ENCODE assay signal across 8 cellular contexts in the genomic region with DNA sequence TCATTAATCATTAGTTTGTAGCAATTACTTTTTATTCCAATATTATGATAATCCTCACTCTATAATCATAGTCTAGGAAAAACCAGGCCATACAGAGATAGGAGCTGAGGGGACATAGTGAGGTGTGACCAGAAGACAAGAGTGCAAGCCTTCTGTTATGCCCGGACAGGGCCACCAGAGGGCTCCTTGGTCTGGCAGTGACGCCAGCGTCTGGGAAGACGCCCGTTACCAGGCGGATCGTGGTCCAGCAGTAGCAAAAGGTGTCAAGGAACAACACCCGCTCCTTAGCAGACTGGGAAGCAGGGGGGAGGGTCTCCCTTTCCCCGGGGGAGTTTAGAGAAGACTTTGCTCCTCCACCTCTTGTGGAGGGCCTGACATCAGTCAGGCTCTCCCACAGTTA. TPM values are rescaled to one million over a fixed set of nuclear protein-coding genes. Genes with fewer than 3 reads are reported as not detected.
DNase-seq lines count a peak whose midpoint lies in the region; ATAC-seq, FAIRE-seq and TF ChIP-seq lines count a peak whose summit lies in the region.
"Not testable (repeated sequence)": the region's sequence is repeated elsewhere in the genome, so short reads cannot be mapped to it uniquely, and the experiment has no call there.

No MANE protein-coding gene starts in this region.

- POLR2A ChIA-PET in BJ (lab: Charles Lee); MCF 10A (lab: Yijun Ruan, JAX); HepG2 (lab: Yijun Ruan, JAX): not testable (repeated sequence)

- H3K4me3 Mint-ChIP-seq in MCF 10A (ENCODE audit: unreplicated experiment); endothelial cell (ENCODE audit: unreplicated experiment); type B pancreatic cell: not testable (repeated sequence)

- not testable (repeated sequence) for H3K4me3 ChIP-seq in BJ (ENCODE audit: low read depth, low read length); NB4 (ENCODE audit: low read depth, low read length); HepG2 (replicated peaks in 1 of 3; ENCODE audit: insufficient read depth in 1 of 3, low read depth in 2 of 3, low read length in 3 of 3)

- in situ Hi-C loops in HepG2 (cut with HindIII; ENCODE audit: extremely low pct_ligation_motif_present, low pct_unique_long_range_greater_than_20kb): not testable (repeated sequence)

- not testable (repeated sequence) for FAIRE-seq in HepG2 (lab: Jason Lieb, UNC)

- not testable (repeated sequence) for TF ChIP-seq EP300 in HepG2 (IDR thresholded peaks at IDR 0.05; ENCODE audit: low read depth in 2 of 2, low read length in 2 of 2); HepG2 (CRISPR knock-in tag; IDR thresholded peaks at IDR 0.05; ENCODE audit: borderline replicate concordance)

- H3K79me2 ChIP-seq in HepG2 (ENCODE audit: insufficient read depth, low read length): not testable (repeated sequence)

- 0 out of 2 replicates have a peak, but pooled peaks have one; percentile 2 for TF ChIP-seq CTCF in BJ (IDR thresholded peaks at IDR 0.05; ENCODE audit: insufficient read depth, low read depth, low read length)
- peak; percentile 4 for TF ChIP-seq CTCF in GM12873 (IDR thresholded peaks at IDR 0.05; ENCODE audit: insufficient read depth, low read depth, low read length, missing control alignments)
- peak; percentile 4 for TF ChIP-seq CTCF in NB4 (IDR thresholded peaks at IDR 0.05; ENCODE audit: low read depth, low read length)
- TF ChIP-seq CTCF in VCaP (conservative IDR thresholded peaks at IDR 0.05): peak; percentile 26; the same call in 1 of the 2 replicates
- peak; percentile 14 for TF ChIP-seq CTCF in MCF 10A (IDR thresholded peaks at IDR 0.05; ENCODE audit: unreplicated experiment)
- peak; percentile 38 for TF ChIP-seq CTCF in endothelial cell (IDR thresholded peaks at IDR 0.05; ENCODE audit: unreplicated experiment)
- peak; percentile 50 for TF ChIP-seq CTCF in HepG2 (CRISPR knock-in tag; IDR thresholded peaks at IDR 0.05)
- TF ChIP-seq CTCF in type B pancreatic cell (conservative IDR thresholded peaks at IDR 0.05): peak; percentile 42

- H3K36me3 Mint-ChIP-seq in MCF 10A (ENCODE audit: insufficient read depth, unreplicated experiment): not testable (repeated sequence)
- H3K36me3 Mint-ChIP-seq in endothelial cell (ENCODE audit: low read depth, unreplicated experiment) (peaks cover 22% of the 10 kb centered on the region), type B pancreatic cell (peaks cover 44% of the 10 kb centered on the region)

- H3K4me2 ChIP-seq in HepG2 (ENCODE audit: low read depth, low read length): not testable (repeated sequence)

- DNase-seq in BJ (ENCODE audit: low read depth); NB4 (ENCODE audit: low read depth); MCF 10A (ENCODE audit: unreplicated experiment); HepG2 (ENCODE audit: low spot score); type B pancreatic cell (ENCODE audit: extremely low spot score, unreplicated experiment): not testable (repeated sequence)
- DNase-seq in endothelial cell (ENCODE audit: low spot score): peak; percentile 28

- H3K9me3 Mint-ChIP-seq in MCF 10A (ENCODE audit: unreplicated experiment): peaks cover 23% of the 10 kb centered on the region
- H3K9me3 Mint-ChIP-seq in endothelial cell (ENCODE audit: unreplicated experiment): not testable (repeated sequence)
- peaks cover 17% of the 10 kb centered on the region for H3K9me3 Mint-ChIP-seq in type B pancreatic cell

- H3K9me3 ChIP-seq in HepG2 (ENCODE audit: low read length): not testable (repeated sequence)

- TF ChIP-seq RAD21 in HepG2 (CRISPR knock-in tag; IDR thresholded peaks at IDR 0.05): not testable (repeated sequence)

- not testable (repeated sequence) for H3K27ac ChIP-seq in VCaP; HepG2 (ENCODE audit: extremely low read length, insufficient read depth, low read length)

- TF ChIP-seq POLR2A in NB4 (IDR thresholded peaks at IDR 0.05; ENCODE audit: extremely low read depth, insufficient read length); HepG2 (IDR thresholded peaks at IDR 0.05; ENCODE audit: insufficient read depth in 1 of 2, low read depth in 2 of 2, low read length in 2 of 2): not testable (repeated sequence)

- H3K36me3 ChIP-seq in BJ (ENCODE audit: control insufficient read depth, insufficient read depth, low read length); HepG2 (replicated peaks in 1 of 2; ENCODE audit: control insufficient read depth in 1 of 2, insufficient read depth in 2 of 2, low read length in 2 of 2): not testable (repeated sequence)

- peaks cover 10% of the 10 kb centered on the region for H3K4me1 Mint-ChIP-seq in MCF 10A (ENCODE audit: insufficient read depth, unreplicated experiment)
- not testable (repeated sequence) for H3K4me1 Mint-ChIP-seq in endothelial cell (ENCODE audit: unreplicated experiment); type B pancreatic cell (ENCODE audit: unreplicated experiment)

- H3K4me1 ChIP-seq in HepG2 (ENCODE audit: insufficient read depth, low read length): not testable (repeated sequence)

- not testable (repeated sequence) for H3K27me3 Mint-ChIP-seq in MCF 10A (ENCODE audit: insufficient read depth, unreplicated experiment); endothelial cell (ENCODE audit: unreplicated experiment); type B pancreatic cell

- 81% methylated on average over 8 of the region's 9 CpGs for WGBS in HepG2 (ENCODE audit: low lambda C conversion rate)

- not testable (repeated sequence) for H2AFZ ChIP-seq in HepG2 (ENCODE audit: low read length)

- H4K20me1 ChIP-seq in HepG2 (ENCODE audit: insufficient read depth, low read length): not testable (repeated sequence)

- not testable (repeated sequence) for H3K27ac Mint-ChIP-seq in MCF 10A (ENCODE audit: low read depth, unreplicated experiment); endothelial cell (ENCODE audit: unreplicated experiment); type B pancreatic cell

- ATAC-seq in HepG2: not testable (repeated sequence)

- BruUV-seq in MCF 10A (replicated peaks; lab: Mats Ljungman, UMichigan); HepG2 (replicated peaks; lab: Mats Ljungman, UMichigan): not testable (repeated sequence)

- intact Hi-C loops in MCF 10A (cut with micrococcal nuclease); HepG2 (cut with micrococcal nuclease; ENCODE audit: unreplicated experiment): not testable (repeated sequence)

- CTCF ChIA-PET in BJ (lab: Yijun Ruan, JAX) (interaction anchor here (1.5 kb wide), 1 partner anchor 17 kb away, joined by 5 read pairs; no protein-coding TSS in a partner anchor), MCF 10A (lab: Yijun Ruan, JAX) (interaction anchor here (1.4 to 1.5 kb wide), 2 partner anchors 37 to 310 kb away, joined by 5 read pairs; no protein-coding TSS in a partner anchor)
- CTCF ChIA-PET in HepG2 (lab: Yijun Ruan, JAX; ENCODE audit: low intra/inter-chr PET ratio, low total read pairs): not testable (repeated sequence)

- H3K9ac ChIP-seq in HepG2 (ENCODE audit: insufficient read depth, low read depth, low read length): not testable (repeated sequence)

- not testable (repeated sequence) for H3K27me3 ChIP-seq in BJ (ENCODE audit: control insufficient read depth, insufficient read depth, low read length); HepG2 (ENCODE audit: control insufficient read depth in 1 of 2, insufficient read depth in 2 of 2, low read length in 2 of 2)

TF ChIP-seq in HepG2, 621 proteins besides CTCF, POLR2A, EP300 and RAD21:
- TF ChIP-seq STAG1 (CRISPR knock-in tag; IDR thresholded peaks at IDR 0.05): peak; percentile 21; the same call in 1 of the 2 replicates

RNA-seq across cellular contexts. Expression of gene MAPK8, which starts 39.8 kb away (rescaled TPM):
- polyA plus RNA-seq in BJ (2011; rRNA removed) (31.2 and 68.6 TPM in 2 replicates), HepG2 (2011; rRNA removed) (28.9 and 41.6 TPM in 2 replicates)
- polyA minus RNA-seq in BJ (2011; rRNA and poly(A)+ RNA removed): 19.8 and 20.0 TPM in 2 replicates
- total RNA-seq in MCF 10A (2022) (48.9 and 52.9 TPM in 2 replicates), endothelial cell (ENCODE audit: unreplicated experiment) (53.7 TPM), HepG2 (2016; rRNA removed; fragmentation: Illumina TruSeq; extraction: Trizol) (47.3 and 64.5 TPM in 2 replicates), type B pancreatic cell (ENCODE audit: low replicate concordance) (38.9 and 48.4 TPM in 2 replicates)
- 38.1 and 43.3 TPM in 2 replicates for total RNA-seq in HepG2 (2016; cell fraction: cytosol; rRNA removed; fragmentation: Illumina TruSeq; extraction: Trizol; ENCODE audit: low read depth)
- total RNA-seq in HepG2 (2016; cell fraction: insoluble cytoplasmic fraction; rRNA removed; fragmentation: Illumina TruSeq; extraction: Trizol): 52.5 and 69.3 TPM in 2 replicates
- total RNA-seq in HepG2 (2016; cell fraction: membrane; rRNA removed; fragmentation: Illumina TruSeq; extraction: Trizol): 40.8 and 50.0 TPM in 2 replicates
- total RNA-seq in HepG2 (2016; cell fraction: nucleus; rRNA removed; fragmentation: Illumina TruSeq; extraction: Trizol): 47.3 and 50.1 TPM in 2 replicates
- 20.5 and 25.1 TPM in 2 replicates for polyA plus RNA-seq in HepG2 (2011; cell fraction: cytosol; rRNA removed)
- polyA plus RNA-seq in HepG2 (2011; cell fraction: nucleus; rRNA removed): 23.9 and 28.6 TPM in 2 replicates
- polyA plus RNA-seq in HepG2 (2012): 27.8 and 29.2 TPM in 2 replicates
- 7.5 and 9.5 TPM in 2 replicates for polyA plus RNA-seq in HepG2 (2016; cell fraction: cytosol; fragmentation: Illumina TruSeq; extraction: Trizol; ENCODE audit: low read depth)
- 48.2 and 48.3 TPM in 2 replicates for polyA plus RNA-seq in HepG2 (2016; cell fraction: insoluble cytoplasmic fraction; fragmentation: Illumina TruSeq; extraction: Trizol; ENCODE audit: low read depth)
- 18.9 and 25.1 TPM in 2 replicates for polyA plus RNA-seq in HepG2 (2016; cell fraction: membrane; fragmentation: Illumina TruSeq; extraction: Trizol; ENCODE audit: low read depth)
- polyA plus RNA-seq in HepG2 (2016; cell fraction: nucleus; fragmentation: Illumina TruSeq; extraction: Trizol; ENCODE audit: insufficient read depth, low read depth): 49.0 and 52.9 TPM in 2 replicates
- polyA minus RNA-seq in HepG2 (2011; rRNA and poly(A)+ RNA removed; ENCODE audit: low replicate concordance): 13.2 and 15.2 TPM in 2 replicates
- 20.2 and 27.6 TPM in 2 replicates for polyA minus RNA-seq in HepG2 (2011; cell fraction: cytosol; rRNA and poly(A)+ RNA removed)
- polyA minus RNA-seq in HepG2 (2011; cell fraction: nucleus; rRNA and poly(A)+ RNA removed): 79.8 and 93.3 TPM in 2 replicates
